Comparison of ENCODE assay signal across 8 cellular contexts in the genomic region with DNA sequence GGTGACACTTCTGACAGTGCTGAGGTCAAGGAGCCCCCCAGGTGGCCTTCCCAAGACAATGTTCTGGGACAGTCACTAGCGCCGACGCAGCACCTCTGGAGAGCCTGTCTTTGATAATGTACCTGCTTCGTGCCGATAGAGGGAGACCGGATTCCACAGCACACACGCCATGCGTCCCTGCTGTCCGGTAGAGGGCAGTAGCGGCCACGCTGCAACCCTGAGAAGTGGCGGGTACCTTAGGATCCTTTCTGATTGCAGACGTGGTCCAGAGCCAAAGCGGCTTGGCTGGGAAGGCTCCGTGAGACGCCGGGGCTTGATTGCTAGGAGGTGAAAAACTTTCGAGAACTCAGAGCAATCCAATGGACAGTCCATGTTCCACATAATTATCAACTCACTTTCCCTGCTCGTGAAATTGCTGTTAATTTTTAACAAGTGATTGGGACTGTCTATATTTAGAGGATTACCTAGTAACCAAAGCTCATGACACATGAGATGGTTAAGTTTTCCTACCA. TPM values are rescaled to one million over a fixed set of nuclear protein-coding genes. Genes with fewer than 3 reads are reported as not detected.
DNase-seq lines count a peak whose midpoint lies in the region; ATAC-seq, FAIRE-seq and TF ChIP-seq lines count a peak whose summit lies in the region.

No MANE protein-coding gene starts in this region.

- H3K36me3 Mint-ChIP-seq in activated CD8-positive, alpha-beta T cell treated with anti-CD3 and anti-CD28 coated beads for 36 hours (ENCODE audit: low read depth) = no peaks in the 10 kb centered on the region

- DNase-seq in COR-L47 (lab: John Stamatoyannopoulos, UW) = peak; percentile 71
- DNase-seq in NCI-H774 (lab: John Stamatoyannopoulos, UW) = peak; percentile 87
- DNase-seq in activated CD8-positive, alpha-beta T cell treated with anti-CD3 and anti-CD28 coated beads for 36 hours = peak; percentile 85
- peak; percentile 90 to 91 for DNase-seq in H1 (ENCODE audit: low read depth in 1 of 2, low spot score in 2 of 2)
- DNase-seq in mucosa of descending colon = peak; percentile 82 to 88 (median 85)
- peak; percentile 38 to 45 for DNase-seq in stimulated activated CD8-positive, alpha-beta memory T cell treated with anti-CD3 and anti-CD28 coated beads, Interleukin-4, amount 100 ng/mL, for 4 hours (ENCODE audit: low read depth in 2 of 2, low spot score in 1 of 2)

- no peak overlapping the region for H3K4ac ChIP-seq in H1 (replicated peaks; ENCODE audit: insufficient read length, low read depth, low read length)

- no peak overlapping the region for H4K91ac ChIP-seq in H1 (replicated peaks; ENCODE audit: insufficient read length, low read length)

- peaks cover 8% of the 10 kb centered on the region for H3K9me3 Mint-ChIP-seq in activated CD8-positive, alpha-beta T cell treated with anti-CD3 and anti-CD28 coated beads for 36 hours

- no peak overlapping the region for H2BK12ac ChIP-seq in H1 (ENCODE audit: low read depth, low read length)

- H3K27ac Mint-ChIP-seq in activated CD8-positive, alpha-beta T cell treated with anti-CD3 and anti-CD28 coated beads for 36 hours = no peak overlapping the region

- peak; percentile 99 for TF ChIP-seq CTCF in activated CD8-positive, alpha-beta T cell treated with anti-CD3 and anti-CD28 coated beads for 36 hours (IDR thresholded peaks at IDR 0.05)
- TF ChIP-seq CTCF in H1 (IDR thresholded peaks at IDR 0.05; ENCODE audit: control extremely low read depth in 1 of 3, insufficient read depth in 1 of 3, low read depth in 1 of 3, low read length in 3 of 3) (peak; percentile 100), mucosa of descending colon (IDR thresholded peaks at IDR 0.05) (peak; percentile 95)

- no peak overlapping the region for H3K18ac ChIP-seq in H1 (ENCODE audit: extremely low read depth, low read length)

- no peaks in the 10 kb centered on the region for H3K4me1 Mint-ChIP-seq in activated CD8-positive, alpha-beta T cell treated with anti-CD3 and anti-CD28 coated beads for 36 hours (ENCODE audit: low read depth)

- FAIRE-seq in H1 (lab: Jason Lieb, UNC) = peak; percentile 89

- no peak for TF ChIP-seq POLR2A in H1 (IDR thresholded peaks at IDR 0.05; ENCODE audit: control extremely low read depth in 1 of 2, low read depth in 2 of 2, low read length in 2 of 2)

- H3K14ac ChIP-seq in H1 (ENCODE audit: insufficient read length) = no peak overlapping the region

- H2BK20ac ChIP-seq in H1 (ENCODE audit: low read length) = no peak overlapping the region

- peaks cover 0 to 6% (median 2%) of the 10 kb centered on the region in 4 experiments; a peak in 5 of 7 replicates for H3K27me3 ChIP-seq in H1 (replicated peaks in 1 of 4; ENCODE audit: control insufficient read depth in 3 of 4, extremely low read depth in 1 of 4, insufficient read depth in 3 of 4, low read length in 3 of 4)

- H3K9me3 ChIP-seq in H1 (ENCODE audit: insufficient read depth in 2 of 2, low read depth in 1 of 2, low read length in 1 of 2) (peaks cover 0 to 5% of the 10 kb centered on the region in 2 experiments; a peak in 1 of 4 replicates), mucosa of descending colon (no peaks in the 10 kb centered on the region)

- H3K23me2 ChIP-seq in H1 (ENCODE audit: low read depth, low read length) = no peaks in the 10 kb centered on the region

- H3K9ac ChIP-seq in H1 (replicated peaks in 1 of 4; ENCODE audit: extremely low read depth in 1 of 4, low read depth in 3 of 4, low read length in 3 of 4) = no peak overlapping the region

- intact Hi-C loops in activated CD8-positive, alpha-beta T cell treated with anti-CD3 and anti-CD28 coated beads for 36 hours (cut with micrococcal nuclease) = loop anchor here (2.0 to 5.0 kb wide), 2 partner anchors 333 to 387 kb away; no protein-coding TSS in a partner anchor
- intact Hi-C loops in mucosa of descending colon (cut with DNase I, micrococcal nuclease) = loop anchor here in 1 of 2 donors (10.0 kb wide), 2 partner anchors 331 to 391 kb away; no protein-coding TSS in a partner anchor

- POLR2A ChIA-PET in activated CD8-positive, alpha-beta T cell treated with anti-CD3 and anti-CD28 coated beads for 36 hours (lab: Charles Lee) = no interaction called here
- POLR2A ChIA-PET in H1 (lab: Charles Lee; ENCODE audit: partially characterized antibody) = no interaction called here

- TF ChIP-seq RAD21 in H1 (IDR thresholded peaks at IDR 0.05 in 1 of 2, conservative IDR thresholded peaks at IDR 0.05 in 1 of 2; ENCODE audit: low read depth in 2 of 2, low read length in 2 of 2) = peak; percentile 100

- no peaks in the 10 kb centered on the region for H3K79me2 ChIP-seq in H1 (ENCODE audit: control insufficient read depth in 1 of 2, insufficient read depth in 2 of 2, low read length in 2 of 2)

- H4K20me1 ChIP-seq in H1 (replicated peaks in 1 of 2; ENCODE audit: control insufficient read depth in 1 of 2, insufficient read depth in 2 of 2, low read length in 2 of 2) = peaks cover 0 to 1% of the 10 kb centered on the region in 2 experiments

- no peak overlapping the region for H2BK15ac ChIP-seq in H1 (ENCODE audit: low read length)

- ATAC-seq in GM19455 (IDR thresholded peaks at IDR 0.05; ENCODE audit: unreplicated experiment) (peak; percentile 100), HG03521 (IDR thresholded peaks at IDR 0.05; ENCODE audit: unreplicated experiment) (peak; percentile 100), mucosa of descending colon (peak; percentile 97)
- ATAC-seq in activated CD8-positive, alpha-beta T cell treated with anti-CD3 and anti-CD28 coated beads for 36 hours = peak; percentile 100

- no peak overlapping the region for H2BK120ac ChIP-seq in H1 (replicated peaks; ENCODE audit: low read depth, low read length)

- no peak overlapping the region for H3K27ac ChIP-seq in H1 (ENCODE audit: low read depth, low read length)

- H2AFZ ChIP-seq in H1 (ENCODE audit: low read length) = no peak overlapping the region

- H3K23ac ChIP-seq in H1 (ENCODE audit: insufficient read length) = no peak overlapping the region

- no peaks in the 10 kb centered on the region for H3K79me1 ChIP-seq in H1 (ENCODE audit: low read depth, low read length)

- peaks cover 31% of the 10 kb centered on the region for H3K27me3 Mint-ChIP-seq in activated CD8-positive, alpha-beta T cell treated with anti-CD3 and anti-CD28 coated beads for 36 hours

- H4K5ac ChIP-seq in H1 (ENCODE audit: insufficient read length, low read depth, low read length) = no peak overlapping the region

- WGBS in H1 (ENCODE audit: extremely low coverage in 1 of 2, insufficient coverage in 1 of 2, insufficient read length in 1 of 2, insufficient replicate concordance in 2 of 2, low coverage in 1 of 2, low lambda C conversion rate in 2 of 2, missing lambda C conversion rate in 1 of 2), 2 experiments = 10% methylated on average over 19 of the region's 19 CpGs; no CpG with 5 or more reads in 1 of the 2 experiments

- TF ChIP-seq EP300 in H1 (IDR thresholded peaks at IDR 0.05; ENCODE audit: borderline replicate concordance in 1 of 2, low read depth in 2 of 2, low read length in 2 of 2) = no peak; a peak in 1 of 3 replicates

- H3K36me3 ChIP-seq in H1 (ENCODE audit: control insufficient read depth in 2 of 4, insufficient read depth in 4 of 4, low read length in 3 of 4) = no peaks in the 10 kb centered on the region
- H3K36me3 ChIP-seq in mucosa of descending colon (ENCODE audit: low read depth) = no peaks in the 10 kb centered on the region

- H3K4me1 ChIP-seq in H1 (replicated peaks in 1 of 4; ENCODE audit: control insufficient read depth in 3 of 4, insufficient read depth in 4 of 4, low read length in 3 of 4) (no peaks in the 10 kb centered on the region), mucosa of descending colon (ENCODE audit: low read depth) (peaks cover 4% of the 10 kb centered on the region)

- no peak overlapping the region for H4K8ac ChIP-seq in H1 (ENCODE audit: extremely low read depth, insufficient read depth, low read length)

- no peak overlapping the region for H3K4me3 ChIP-seq in H1 (ENCODE audit: extremely low read depth in 1 of 4, insufficient read depth in 2 of 4, low read depth in 3 of 4, low read length in 4 of 4)
- H3K4me3 ChIP-seq in mucosa of descending colon = no peak overlapping the region

- H3K4me2 ChIP-seq in H1 (ENCODE audit: insufficient read depth in 1 of 2, low read depth in 2 of 2, low read length in 2 of 2) = no peak overlapping the region

- no peak overlapping the region for H2BK5ac ChIP-seq in H1 (ENCODE audit: low read depth, low read length)

- CTCF ChIA-PET in activated CD8-positive, alpha-beta T cell treated with anti-CD3 and anti-CD28 coated beads for 36 hours (lab: Charles Lee) = interaction anchor here (0.6 to 2.3 kb wide), 19 partner anchors 8 to 424 kb away, joined by 3 to 12 read pairs (median 4); partner anchors contain the start of gene BARX2
- CTCF ChIA-PET in H1 (lab: Charles Lee; ENCODE audit: partially characterized antibody) = interaction anchor here (0.5 to 2.2 kb wide), 20 partner anchors 10 to 389 kb away, joined by 3 to 21 read pairs (median 4); partner anchors contain the start of gene BARX2

- H2AK5ac ChIP-seq in H1 (ENCODE audit: low read depth, low read length) = no peak overlapping the region

- no peak overlapping the region for H3K56ac ChIP-seq in H1 (replicated peaks; ENCODE audit: insufficient read length, low read depth, low read length)

- no peak overlapping the region for H3K4me3 Mint-ChIP-seq in activated CD8-positive, alpha-beta T cell treated with anti-CD3 and anti-CD28 coated beads for 36 hours

TF ChIP-seq in H1, 55 proteins besides CTCF, POLR2A, EP300 and RAD21 (continues in another document):
- TF ChIP-seq TBP (IDR thresholded peaks at IDR 0.05; ENCODE audit: low read depth, low read length) (peak; percentile 45; the same call in 1 of the 2 replicates), HDAC6 (IDR thresholded peaks at IDR 0.05; ENCODE audit: low read depth, low read length) (no peak), SIRT6 (IDR thresholded peaks at IDR 0.05; ENCODE audit: low read length) (no peak), SP4 (IDR thresholded peaks at IDR 0.05; ENCODE audit: low read length) (0 out of 2 replicates have a peak, but pooled peaks have one; percentile 47), KDM1A (IDR thresholded peaks at IDR 0.05; ENCODE audit: borderline replicate concordance, low read length) (no peak), RBBP5 (IDR thresholded peaks at IDR 0.05; ENCODE audit: borderline replicate concordance, low read depth, low read length) (0 out of 2 replicates have a peak, but pooled peaks have one; percentile 29)

RNA-seq across cellular contexts. Expression of gene BARX2, which starts 11.4 kb away (rescaled TPM):
- total RNA-seq in activated CD8-positive, alpha-beta T cell treated with anti-CD3 and anti-CD28 coated beads for 36 hours = not detected
- not detected in 2 replicates for total RNA-seq in H1 (2021; fragmentation: NEBNext Ultra II Directional; extraction: Animal tissue kit (Norgen Biotek cat#: 25700))
- not detected in 2 replicates for polyA plus RNA-seq in H1 (2011; rRNA removed)
- polyA plus RNA-seq in H1 (2011; cell fraction: cytosol; rRNA removed) = not detected
- polyA plus RNA-seq in H1 (2011; cell fraction: nucleus; rRNA removed) = not detected
- polyA plus RNA-seq in H1 (2012, experiment 1 of 2) = not detected in 4 replicates
- polyA plus RNA-seq in H1 (2012, experiment 2 of 2) = not detected
- polyA plus RNA-seq in H1 (2013, experiment 1 of 2) = not detected
- not detected for polyA plus RNA-seq in H1 (2013, experiment 2 of 2)
- polyA minus RNA-seq in H1 (2011; rRNA and poly(A)+ RNA removed) = not detected in 2 replicates
- polyA minus RNA-seq in H1 (2011; cell fraction: cytosol; rRNA and poly(A)+ RNA removed) = not detected
- not detected for polyA minus RNA-seq in H1 (2011; cell fraction: nucleus; rRNA and poly(A)+ RNA removed)
- total RNA-seq in mucosa of descending colon = 10 to 100 TPM; 10.8 to 25.6 (median 24.6) TPM

Comparison
In these comparisons a context has a peak if more than half of its experiments do, and no peak if none do; other contexts are left out.
1. RNA of gene BARX2, which starts 11.4 kb away (total RNA-seq): 10.8 to 25.6 TPM in mucosa of descending colon; not detected in activated CD8-positive, alpha-beta T cell treated with anti-CD3 and anti-CD28 coated beads for 36 hours and not detected in H1; every median in the first group is over 10 times any median in the second.
2. Peak in every context shown above with its lines, with median percentiles within 50 percentile points of each other: DNase-seq, ATAC-seq and CTCF ChIP-seq.